In genomic region chr2:42957109-42958035, GRCh38 we compare ENCODE assay signal across 15 cellular contexts.
DNase-seq lines count a peak whose midpoint lies in the region; ATAC-seq, FAIRE-seq and TF ChIP-seq lines count a peak whose summit lies in the region.
"Had no signal": no experiment of that assay in that cellular context is flagged by ENCODE, and none has a peak within 500 bp of the region (broad histone marks: within the 10 kb centered on the region; RNA-seq: fewer than 3 reads in every experiment).

No MANE protein-coding gene starts in this region.

- no peak overlapping the region for H3K4me3 ChIP-seq in kidney (ENCODE audit: low read length in 2 of 2)
- H3K4me3 ChIP-seq: adrenal gland, sigmoid colon had no signal

- no peak for TF ChIP-seq CTCF in kidney (IDR thresholded peaks at IDR 0.05; ENCODE audit: borderline replicate concordance, extremely low read depth, insufficient read depth)

- ATAC-seq in HG03108 (IDR thresholded peaks at IDR 0.05; ENCODE audit: unreplicated experiment) (peak; percentile 58), GM21619 (IDR thresholded peaks at IDR 0.05; ENCODE audit: unreplicated experiment) (no peak), GM18858 (IDR thresholded peaks at IDR 0.05; ENCODE audit: unreplicated experiment) (no peak)
- ATAC-seq: left ventricle myocardium superior had no signal

- H3K9me3 ChIP-seq in kidney (ENCODE audit: control insufficient read depth in 1 of 2, low read length in 2 of 2), result no peaks in the 10 kb centered on the region
- H3K9me3 ChIP-seq: adrenal gland, sigmoid colon had no signal

- H3K4me1 ChIP-seq in kidney (ENCODE audit: control insufficient read depth in 1 of 2, insufficient read depth in 1 of 2, low read depth in 1 of 2, low read length in 2 of 2), result peaks cover 27 to 48% of the 10 kb centered on the region in 2 donors

- FAIRE-seq in kidney (lab: Jason Lieb, UNC), result peak; percentile 52

- DNase-seq in A172 (ENCODE audit: low spot score) (peak; percentile 75), SW480 (ENCODE audit: low spot score) (peak; percentile 51), kidney (peak; percentile 66), NCI-H2196 (lab: John Stamatoyannopoulos, UW; ENCODE audit: unreplicated experiment) (no peak), NCI-H524 treated with DMSO at 0.1 percent for 48 hours (lab: John Stamatoyannopoulos, UW) (no peak)
- DNase-seq: activated CD4-positive, alpha-beta memory T cell treated with anti-CD3 and anti-CD28 coated beads for 36 hours; adrenal gland; left ventricle myocardium superior; NCI-H1092; RPMI8226; sigmoid colon; stimulated activated CD8-positive, alpha-beta memory T cell treated with anti-CD3 and anti-CD28 coated beads, Interleukin-4, amount 100 ng/mL, for 48 hours had no signal

- intact Hi-C loops in kidney (cut with DNase I), result loop anchor here (10.0 kb wide), 1 partner anchor 267 kb away; the partner anchor contains the start of gene ZFP36L2

- H3K9ac ChIP-seq in kidney (ENCODE audit: low read length in 2 of 2), result peak overlapping the region in 1 of 2 donors; percentile 19

- H3K27ac ChIP-seq in kidney (ENCODE audit: low read depth in 2 of 2, low read length in 2 of 2), result peak overlapping the region; percentile 43 to 53

- H3K36me3 ChIP-seq in kidney (ENCODE audit: control insufficient read depth in 1 of 2, insufficient read depth in 2 of 2, low read length in 2 of 2), result no peaks in the 10 kb centered on the region
- H3K36me3 ChIP-seq: adrenal gland, sigmoid colon had no signal

Comparison
In these comparisons a context has a peak if more than half of its experiments do, and no peak if none do; other contexts are left out.
1. DNase-seq: peak in A172 (single experiment), SW480 (single experiment) and kidney (single experiment); none in NCI-H2196 (single experiment) and NCI-H524 treated with DMSO at 0.1 percent for 48 hours (single experiment).